Comparison of ENCODE assay signal across 8 cellular contexts in genomic region chr5:1479581-1480188, GRCh38. TPM values are rescaled to one million over a fixed set of nuclear protein-coding genes. Genes with fewer than 3 reads are reported as not detected.
A peak's percentile ranks its signal among the peaks of the same experiment; 100 is the strongest.
DNase-seq lines count a peak whose midpoint lies in the region; ATAC-seq and TF ChIP-seq lines count a peak whose summit lies in the region.

No MANE protein-coding gene starts in this region.

- no peak overlapping the region for H3K18ac ChIP-seq in trophoblast cell (ENCODE audit: low read length)

- TF ChIP-seq CTCF in LNCAP (IDR thresholded peaks at IDR 0.05) (peak; percentile 78), fibroblast of the aortic adventitia (IDR thresholded peaks at IDR 0.05; ENCODE audit: insufficient read depth, low read length) (peak; percentile 65)

- DNase-seq in GF-D8 (lab: John Stamatoyannopoulos, UW), result peak; percentile 9
- peak; percentile 82 for DNase-seq in activated CD8-positive, alpha-beta memory T cell treated with anti-CD3 and anti-CD28 coated beads, Interleukin-2, amount 50 U/mL, for 48 hours
- peak; percentile 66 for DNase-seq in fibroblast of the aortic adventitia (ENCODE audit: low read depth)
- DNase-seq in trophoblast cell, result peak; percentile 60 to 64
- no peak for DNase-seq in NCI-H187 treated with DMSO at 0.1 percent for 48 hours (lab: John Stamatoyannopoulos, UW)
- no peak for DNase-seq in mesenteric fat pad (ENCODE audit: low spot score)

- no peak overlapping the region for H2BK12ac ChIP-seq in trophoblast cell (ENCODE audit: low read length)

- H3K79me2 ChIP-seq in trophoblast cell (ENCODE audit: control insufficient read depth, insufficient read depth, low read length, poor library complexity), result no peaks in the 10 kb centered on the region

- peaks cover 2% of the 10 kb centered on the region for H3K9me3 ChIP-seq in trophoblast cell (ENCODE audit: insufficient read depth, low read depth, low read length)

- no peak overlapping the region for H3K14ac ChIP-seq in trophoblast cell (ENCODE audit: low read length)

- no peak overlapping the region for H3K4ac ChIP-seq in trophoblast cell (ENCODE audit: low read depth, low read length)

- H2BK5ac ChIP-seq in trophoblast cell (ENCODE audit: low read depth, low read length, poor library complexity), result no peak overlapping the region

- H2AFZ ChIP-seq in trophoblast cell (ENCODE audit: insufficient read depth, low read length, poor library complexity), result no peak overlapping the region

- H3K9ac ChIP-seq in trophoblast cell (ENCODE audit: low read length), result no peak overlapping the region

- ATAC-seq in GM18519 (IDR thresholded peaks at IDR 0.05; ENCODE audit: low FRiP score, unreplicated experiment), result no peak

- H3K4me3 ChIP-seq in fibroblast of the aortic adventitia (ENCODE audit: low read depth, low read length) (no peak overlapping the region), trophoblast cell (ENCODE audit: low read depth, low read length) (no peak overlapping the region)

- H3K4me2 ChIP-seq in trophoblast cell (ENCODE audit: low read length), result no peak overlapping the region

- no peak overlapping the region for H2BK120ac ChIP-seq in trophoblast cell (ENCODE audit: insufficient read depth, low read length, poor library complexity)

- no peak overlapping the region for H4K12ac ChIP-seq in trophoblast cell (ENCODE audit: low read depth, low read length)

- peaks cover 73 to 84% of the 10 kb centered on the region in 2 experiments for H3K36me3 ChIP-seq in trophoblast cell (ENCODE audit: control insufficient read depth in 1 of 2, insufficient read depth in 2 of 2, low read length in 2 of 2)

- no peak overlapping the region for H2AK5ac ChIP-seq in trophoblast cell (ENCODE audit: low read length)

- no peak overlapping the region for H3K27ac ChIP-seq in trophoblast cell (ENCODE audit: low read depth, low read length)

- no peaks in the 10 kb centered on the region for H3K79me1 ChIP-seq in trophoblast cell (ENCODE audit: low read length)

- no peak overlapping the region for H4K8ac ChIP-seq in trophoblast cell (ENCODE audit: low read depth, low read length)

- peak overlapping the region; percentile 1 for H4K91ac ChIP-seq in trophoblast cell (ENCODE audit: low read depth, low read length)

- no CpG with 5 or more reads among the region's 21 CpGs for WGBS in trophoblast cell (ENCODE audit: extremely low coverage, insufficient coverage, insufficient read length)

- H3K23ac ChIP-seq in trophoblast cell (ENCODE audit: low read length), result no peak overlapping the region

- H3K27me3 ChIP-seq in trophoblast cell (ENCODE audit: insufficient read depth, low read length), result no peaks in the 10 kb centered on the region

- H3K4me1 ChIP-seq in trophoblast cell (ENCODE audit: control insufficient read depth in 1 of 2, insufficient read depth in 2 of 2, low read length in 2 of 2), result no peaks in the 10 kb centered on the region

RNA-seq across cellular contexts. Expression of gene SLC6A3, which starts 34.4 kb away (rescaled TPM):
- total RNA-seq in fibroblast of the aortic adventitia (ENCODE audit: low replicate concordance) (not detected in 2 replicates), mesenteric fat pad (not detected)
- polyA plus RNA-seq in trophoblast cell (2013), result 0.11 TPM in 2 replicates

RNA-seq across cellular contexts. Expression of gene LPCAT1, which starts 44.1 kb away (rescaled TPM):
- total RNA-seq in fibroblast of the aortic adventitia (ENCODE audit: low replicate concordance) (41.3 and 56.0 TPM in 2 replicates), mesenteric fat pad (45.7 TPM)
- polyA plus RNA-seq in trophoblast cell (2013), result 199 and 206 TPM in 2 replicates

Comparison
In these comparisons a context has a peak if more than half of its experiments do, and no peak if none do; other contexts are left out.
1. DNase-seq: peak in GF-D8 (single experiment), activated CD8-positive, alpha-beta memory T cell treated with anti-CD3 and anti-CD28 coated beads, Interleukin-2, amount 50 U/mL, for 48 hours (single experiment), fibroblast of the aortic adventitia (single experiment) and trophoblast cell (2 of 2); none in NCI-H187 treated with DMSO at 0.1 percent for 48 hours (single experiment) and mesenteric fat pad (single experiment).